In genomic region chr15:96217983-96218382, GRCh38 we compare ENCODE assay signal across 1 cellular context.
TF ChIP-seq lines count a peak whose summit lies in the region.

No MANE protein-coding gene starts in this region.

TF ChIP-seq in GM12878, 131 proteins besides CTCF, POLR2A, EP300 and RAD21 (continued from another document):
- no peak for TF ChIP-seq PRDM15 (CRISPR knock-in tag; IDR thresholded peaks at IDR 0.05)
- TF ChIP-seq WRNIP1 (IDR thresholded peaks at IDR 0.05; ENCODE audit: borderline replicate concordance, low read depth, low read length): no peak
- TF ChIP-seq CBX5 (IDR thresholded peaks at IDR 0.05; ENCODE audit: low read depth): no peak
- no peak for TF ChIP-seq POLR2AphosphoS5 (IDR thresholded peaks at IDR 0.05; ENCODE audit: low read length)
- no peak for TF ChIP-seq SUZ12 (IDR thresholded peaks at IDR 0.05; ENCODE audit: unreplicated experiment)
- no peak for TF ChIP-seq CHD1 (IDR thresholded peaks at IDR 0.05; ENCODE audit: low read depth, low read length)
- TF ChIP-seq ZNF384 (IDR thresholded peaks at IDR 0.05; ENCODE audit: borderline replicate concordance, low read depth, low read length): no peak
- no peak for TF ChIP-seq SMC3 (IDR thresholded peaks at IDR 0.05; ENCODE audit: borderline replicate concordance, low read length)
